In genomic region chr5:102628449-102629175, GRCh38 we compare ENCODE assay signal across 10 cellular contexts.
A peak's percentile ranks its signal among the peaks of the same experiment; 100 is the strongest.
DNase-seq lines count a peak whose midpoint lies in the region; ATAC-seq and TF ChIP-seq lines count a peak whose summit lies in the region.
"Had no signal": no experiment of that assay in that cellular context is flagged by ENCODE, and none has a peak within 500 bp of the region (broad histone marks: within the 10 kb centered on the region; RNA-seq: fewer than 3 reads in every experiment).

No MANE protein-coding gene starts in this region.

- no peak overlapping the region for H3K4me3 ChIP-seq in HFF-Myc (replicated peaks; ENCODE audit: low read depth, low read length)
- no peak overlapping the region for H3K4me3 ChIP-seq in ascending aorta
- H3K4me3 ChIP-seq in right cardiac atrium (ENCODE audit: low read length) = no peak overlapping the region
- no peak overlapping the region for H3K4me3 ChIP-seq in dorsolateral prefrontal cortex

- TF ChIP-seq CTCF in HFF-Myc (IDR thresholded peaks at IDR 0.05; ENCODE audit: low read depth, low read length, missing control alignments) (no peak), ascending aorta (IDR thresholded peaks at IDR 0.05) (no peak), dorsolateral prefrontal cortex (IDR thresholded peaks at IDR 0.05 in 54 of 56, conservative IDR thresholded peaks at IDR 0.05 in 2 of 56; ENCODE audit: low read depth in 1 of 56, partially characterized antibody in 56 of 56) (no peak)

- no peak for TF ChIP-seq POLR2A in GM18505 (IDR thresholded peaks at IDR 0.05; ENCODE audit: borderline replicate concordance, extremely low read depth, insufficient read depth, insufficient read length)

- intact Hi-C loops in ascending aorta (cut with DNase I) = no loop called here
- intact Hi-C loops in right cardiac atrium (cut with DNase I) = no loop called here
- intact Hi-C loops in dorsolateral prefrontal cortex (cut with DNase I) = no loop called here

- DNase-seq in A172 (ENCODE audit: low spot score) (peak; percentile 55), HFF-Myc (ENCODE audit: extremely low read depth, low read depth) (peak; percentile 71), ascending aorta (ENCODE audit: low spot score in 2 of 2) (peak in 1 of 2 donors; percentile 66), right cardiac atrium (no peak), midbrain (lab: John Stamatoyannopoulos, UW) (no peak), dorsolateral prefrontal cortex (no peak)
- DNase-seq: BE2C, T-helper 9 cell had no signal

- ATAC-seq in right cardiac atrium (peak in 1 of 2 donors; percentile 62), GM18505 (IDR thresholded peaks at IDR 0.05; ENCODE audit: unreplicated experiment) (no peak), HG02973 (IDR thresholded peaks at IDR 0.05; ENCODE audit: unreplicated experiment) (no peak)

- H3K27me3 ChIP-seq in ascending aorta (no peaks in the 10 kb centered on the region), right cardiac atrium (ENCODE audit: control insufficient read depth, insufficient read depth) (no peaks in the 10 kb centered on the region), dorsolateral prefrontal cortex (no peaks in the 10 kb centered on the region)
- H3K27me3 ChIP-seq: BE2C had no signal

- H3K4me1 ChIP-seq in ascending aorta (no peaks in the 10 kb centered on the region), right cardiac atrium (ENCODE audit: control insufficient read depth, insufficient read depth, low read length) (peaks cover 2% of the 10 kb centered on the region)

- 40% methylated on average over 3 of the region's 3 CpGs for WGBS in right cardiac atrium

- H3K9me3 ChIP-seq in ascending aorta (no peaks in the 10 kb centered on the region), right cardiac atrium (ENCODE audit: control insufficient read depth, low read length) (no peaks in the 10 kb centered on the region)

- H3K36me3 ChIP-seq in ascending aorta = no peaks in the 10 kb centered on the region
- H3K36me3 ChIP-seq: BE2C had no signal

- H3K27ac ChIP-seq in ascending aorta (peak overlapping the region; percentile 19 to 64), right cardiac atrium (ENCODE audit: low read length) (peak overlapping the region; percentile 54), dorsolateral prefrontal cortex (no peak overlapping the region)

Comparison
In these comparisons a context has a peak if more than half of its experiments do, and no peak if none do; other contexts are left out.
1. DNase-seq: peak in A172 (single experiment) and HFF-Myc (single experiment); none in right cardiac atrium (0 of 3), midbrain (single experiment) and dorsolateral prefrontal cortex (0 of 10).
2. H3K27ac ChIP-seq: peak in ascending aorta (2 of 2) and right cardiac atrium (single experiment); none in dorsolateral prefrontal cortex (0 of 59).